ENCODE assay signal across 12 cellular contexts in genomic region chr2:47015206-47015605, GRCh38.
DNase-seq lines count a peak whose midpoint lies in the region; FAIRE-seq and TF ChIP-seq lines count a peak whose summit lies in the region.
"Had no signal": no experiment of that assay in that cellular context is flagged by ENCODE, and none has a peak within 500 bp of the region (broad histone marks: within the 10 kb centered on the region; RNA-seq: fewer than 3 reads in every experiment).

No MANE protein-coding gene starts in this region.

- no peaks in the 10 kb centered on the region for H4K20me1 ChIP-seq in Loucy (ENCODE audit: insufficient read depth, low read length, poor library complexity, severe bottlenecking)

- H3K4me1 Mint-ChIP-seq in CD14-positive monocyte = peaks cover 19% of the 10 kb centered on the region

- H3K9me3 ChIP-seq in Loucy (ENCODE audit: insufficient read depth, low read depth, low read length) (no peaks in the 10 kb centered on the region), prostate gland (no peaks in the 10 kb centered on the region), uterus (no peaks in the 10 kb centered on the region)
- H3K9me3 ChIP-seq: breast epithelium had no signal

- H3K36me3 ChIP-seq in Loucy (ENCODE audit: insufficient read depth, low read length) = peaks cover 11% of the 10 kb centered on the region; the same call in 1 of the 2 replicates
- H3K36me3 ChIP-seq in bronchial epithelial cell (ENCODE audit: control insufficient read depth, insufficient read depth, low read length) = peaks cover 17% of the 10 kb centered on the region
- H3K36me3 ChIP-seq in prostate gland = no peaks in the 10 kb centered on the region
- peaks cover 3% of the 10 kb centered on the region; the same call in 1 of the 2 replicates for H3K36me3 ChIP-seq in H7 (replicated peaks; ENCODE audit: control insufficient read depth, insufficient read depth, low read length)
- no peaks in the 10 kb centered on the region for H3K36me3 ChIP-seq in uterus

- TF ChIP-seq CTCF in CD14-positive monocyte (IDR thresholded peaks at IDR 0.05) (no peak), Loucy (conservative IDR thresholded peaks at IDR 0.05; ENCODE audit: low read length) (peak; percentile 40), bronchial epithelial cell (IDR thresholded peaks at IDR 0.05; ENCODE audit: insufficient read depth, low read length, severe bottlenecking) (peak; percentile 13), prostate gland (IDR thresholded peaks at IDR 0.05) (no peak), uterus (IDR thresholded peaks at IDR 0.05) (no peak)

- H3K4me2 ChIP-seq in Loucy (ENCODE audit: low read depth, low read length, poor library complexity, severe bottlenecking) = no peak overlapping the region
- H3K4me2 ChIP-seq: hepatocyte had no signal

- H3K27me3 ChIP-seq in Loucy (ENCODE audit: insufficient read depth, low read length, poor library complexity, severe bottlenecking) = no peaks in the 10 kb centered on the region
- H3K27me3 ChIP-seq in bronchial epithelial cell (ENCODE audit: control insufficient read depth, insufficient read depth, low read length) = no peaks in the 10 kb centered on the region
- H3K27me3 ChIP-seq in prostate gland (replicated peaks; ENCODE audit: insufficient read depth) = no peaks in the 10 kb centered on the region
- H3K27me3 ChIP-seq in H7 (ENCODE audit: control insufficient read depth, insufficient read depth, low read length) = no peaks in the 10 kb centered on the region
- H3K27me3 ChIP-seq in uterus = no peaks in the 10 kb centered on the region
- H3K27me3 ChIP-seq: breast epithelium, hepatocyte had no signal

- H3K27ac ChIP-seq in prostate gland (peak overlapping the region; percentile 27 to 55), uterus (no peak overlapping the region)
- H3K27ac ChIP-seq: hepatocyte had no signal

- no peak overlapping the region for H3K4me3 Mint-ChIP-seq in CD14-positive monocyte
- H3K4me3 Mint-ChIP-seq: activated CD8-positive, alpha-beta T cell treated with anti-CD3 and anti-CD28 coated beads, Interleukin-2, amount 10 ng/mL, durations not matched to agents 7 days and 5 days had no signal

- H3K9me3 Mint-ChIP-seq in CD14-positive monocyte = no peaks in the 10 kb centered on the region

- no peak for TF ChIP-seq POLR2A in prostate gland (IDR thresholded peaks at IDR 0.05)
- no peak for TF ChIP-seq POLR2A in uterus (IDR thresholded peaks at IDR 0.05)

- H2AFZ ChIP-seq in Loucy (ENCODE audit: low read length) = no peak overlapping the region
- H2AFZ ChIP-seq: hepatocyte had no signal

- peaks cover 81 to 88% of the 10 kb centered on the region in 2 donors for H3K36me3 Mint-ChIP-seq in CD14-positive monocyte

- no peaks in the 10 kb centered on the region for H3K9me2 ChIP-seq in Loucy (replicated peaks; ENCODE audit: low read depth, low read length)

- H3K27me3 Mint-ChIP-seq in CD14-positive monocyte (ENCODE audit: low read depth in 3 of 3) = peaks cover 0 to 1% (median 0%) of the 10 kb centered on the region in 3 donors

- peaks cover 8% of the 10 kb centered on the region for H3K4me1 ChIP-seq in Loucy (ENCODE audit: insufficient read depth, low read length, poor library complexity, severe bottlenecking)
- no peaks in the 10 kb centered on the region for H3K4me1 ChIP-seq in prostate gland (replicated peaks)
- H3K4me1 ChIP-seq in uterus = no peaks in the 10 kb centered on the region

- no peaks in the 10 kb centered on the region for H3F3A ChIP-seq in Loucy (ENCODE audit: low read depth)

- H3K27ac Mint-ChIP-seq in CD14-positive monocyte = peak overlapping the region in 4 of 7 donors; percentile 77 to 86 (median 79)
- H3K27ac Mint-ChIP-seq: activated CD8-positive, alpha-beta T cell treated with anti-CD3 and anti-CD28 coated beads, Interleukin-2, amount 10 ng/mL, durations not matched to agents 7 days and 5 days had no signal

- DNase-seq in CD14-positive monocyte (ENCODE audit: low spot score) = no peak
- DNase-seq in bronchial epithelial cell (ENCODE audit: low read depth) = no peak
- DNase-seq in prostate gland (ENCODE audit: low spot score) = no peak
- DNase-seq in H7 = no peak
- DNase-seq in kidney tubule cell (ENCODE audit: low spot score) = no peak
- DNase-seq in uterus = no peak
- no peak for DNase-seq in NCI-H187 treated with DMSO at 0.1 percent for 48 hours (lab: John Stamatoyannopoulos, UW)
- DNase-seq: activated CD8-positive, alpha-beta T cell treated with anti-CD3 and anti-CD28 coated beads, Interleukin-2, amount 10 ng/mL, durations not matched to agents 7 days and 5 days had no signal

- no peak overlapping the region for H3K4me3 ChIP-seq in Loucy (ENCODE audit: low read length, poor library complexity, severe bottlenecking)
- no peak overlapping the region for H3K4me3 ChIP-seq in bronchial epithelial cell (ENCODE audit: low read depth, low read length)
- no peak overlapping the region for H3K4me3 ChIP-seq in prostate gland
- no peak overlapping the region for H3K4me3 ChIP-seq in H7 (ENCODE audit: insufficient read depth, low read depth, low read length)
- H3K4me3 ChIP-seq in uterus = no peak overlapping the region
- H3K4me3 ChIP-seq: breast epithelium, hepatocyte had no signal

- intact Hi-C loops in CD14-positive monocyte (cut with micrococcal nuclease) (no loop called here), prostate gland (cut with DNase I) (no loop called here), uterus (cut with DNase I; ENCODE audit: low total_unique reads) (no loop called here)

- no peak for FAIRE-seq in bronchial epithelial cell (lab: Jason Lieb, UNC)
- FAIRE-seq: G401.6 had no signal

- no peak overlapping the region for H3K9ac ChIP-seq in Loucy (ENCODE audit: low read depth, low read length, poor library complexity, severe bottlenecking)

- no peaks in the 10 kb centered on the region for H3K79me2 ChIP-seq in Loucy (ENCODE audit: insufficient read depth, low read length)
- H3K79me2 ChIP-seq: hepatocyte had no signal

- WGBS in prostate gland = 92% methylated on average over 2 of the region's 2 CpGs

Comparison
In these comparisons a context has a peak if more than half of its experiments do, and no peak if none do; other contexts are left out.
1. CTCF ChIP-seq: peak in Loucy (single experiment) and bronchial epithelial cell (single experiment); none in CD14-positive monocyte (single experiment), prostate gland (0 of 4) and uterus (0 of 4).
2. H3K27ac ChIP-seq: peak in prostate gland (2 of 2); none in uterus (0 of 2).